Comparison of ENCODE assay signal across 9 cellular contexts in the genomic region with DNA sequence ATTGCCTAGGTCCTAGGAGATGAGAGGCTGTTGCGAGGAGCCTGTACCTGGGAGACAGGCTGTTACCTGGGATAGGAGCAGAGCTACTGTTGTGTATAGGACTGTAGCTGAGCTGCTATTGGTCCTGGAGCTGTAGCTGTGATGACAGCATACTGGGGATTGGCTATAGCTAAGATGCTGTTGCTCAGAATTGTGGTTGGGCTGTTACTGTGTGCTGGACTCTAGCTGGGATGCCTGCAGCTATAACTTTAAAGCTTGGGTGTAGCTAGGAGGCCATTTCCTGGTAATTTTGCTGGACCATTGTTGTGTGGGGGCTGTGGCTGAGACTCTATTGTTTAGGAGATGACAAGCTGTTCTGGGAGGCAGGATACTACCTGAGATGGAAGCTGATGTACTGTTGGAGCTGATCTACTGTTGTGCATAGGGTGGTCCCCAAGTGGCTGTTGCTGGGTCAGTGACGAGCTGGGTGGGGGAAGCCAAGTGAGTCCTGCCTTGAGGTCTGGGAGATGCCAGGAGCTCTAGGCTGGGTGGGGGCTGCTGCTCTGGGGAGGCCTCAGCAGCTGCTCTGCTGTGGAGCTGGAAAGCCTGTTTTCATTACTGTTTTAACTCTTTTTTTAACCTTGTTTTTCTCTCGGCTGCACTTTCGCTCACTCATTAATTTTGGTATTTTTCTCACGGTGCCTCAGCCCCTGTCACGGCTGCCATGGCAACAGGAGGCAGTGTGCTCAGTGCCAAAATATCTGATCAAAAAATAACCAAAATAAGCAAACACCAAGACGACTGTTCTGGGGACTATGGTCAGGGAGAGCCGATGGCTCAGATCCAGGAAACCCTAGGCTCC. TPM values are rescaled to one million over a fixed set of nuclear protein-coding genes. Genes with fewer than 3 reads are reported as not detected.
DNase-seq lines count a peak whose midpoint lies in the region; TF ChIP-seq lines count a peak whose summit lies in the region.
"Had no signal": no experiment of that assay in that cellular context is flagged by ENCODE, and none has a peak within 500 bp of the region (broad histone marks: within the 10 kb centered on the region; RNA-seq: fewer than 3 reads in every experiment).

No MANE protein-coding gene starts in this region.

- H3K9me3 ChIP-seq in ES-I3 (ENCODE audit: control insufficient read depth, insufficient read depth, low read length) (no peaks in the 10 kb centered on the region), NT2/D1 (ENCODE audit: insufficient read depth, low read length) (no peaks in the 10 kb centered on the region)
- H3K9me3 ChIP-seq: body of pancreas had no signal

- peaks cover 28% of the 10 kb centered on the region for H3K27me3 ChIP-seq in NT2/D1 (ENCODE audit: insufficient read depth, insufficient read length)

- H3K4me3 Mint-ChIP-seq in glutamatergic neuron (ENCODE audit: unreplicated experiment), result peak overlapping the region; percentile 69

- peak overlapping the region; percentile 9 for H3K4me3 ChIP-seq in NT2/D1 (ENCODE audit: insufficient read length, low read depth)
- H3K4me3 ChIP-seq: body of pancreas had no signal

- peaks cover 16% of the 10 kb centered on the region for H3K27me3 Mint-ChIP-seq in glutamatergic neuron (ENCODE audit: unreplicated experiment)

- H3K27ac Mint-ChIP-seq in glutamatergic neuron (ENCODE audit: unreplicated experiment), result peak overlapping the region; percentile 56

- H3K36me3 ChIP-seq in ES-I3 (ENCODE audit: insufficient read depth, low read length) (no peaks in the 10 kb centered on the region), NT2/D1 (ENCODE audit: insufficient read depth, insufficient read length, low read length) (no peaks in the 10 kb centered on the region)

- H3K4me1 Mint-ChIP-seq in glutamatergic neuron (ENCODE audit: low read depth, unreplicated experiment), result peaks cover 26% of the 10 kb centered on the region

- peaks cover 12% of the 10 kb centered on the region for H3K9me3 Mint-ChIP-seq in glutamatergic neuron (ENCODE audit: unreplicated experiment)

- H3K4me1 ChIP-seq in ES-I3 (ENCODE audit: insufficient read depth, low read length) (peaks cover 33% of the 10 kb centered on the region), NT2/D1 (ENCODE audit: insufficient read depth, insufficient read length) (peaks cover 24% of the 10 kb centered on the region)

- TF ChIP-seq CTCF in glutamatergic neuron (IDR thresholded peaks at IDR 0.05; ENCODE audit: partially characterized antibody, unreplicated experiment), result no peak

- H3K9ac ChIP-seq in ES-I3 (ENCODE audit: low read depth, low read length), result peak overlapping the region; percentile 44; the same call in 1 of the 2 replicates
- H3K9ac ChIP-seq in NT2/D1 (ENCODE audit: insufficient read length, low read depth), result peak overlapping the region; percentile 74

- DNase-seq in NT2/D1 (ENCODE audit: low read depth, low spot score), result no peak
- DNase-seq in glutamatergic neuron, result no peak
- DNase-seq in pons (ENCODE audit: low spot score), result peak; percentile 58
- no peak for DNase-seq in effector CD4-positive, alpha-beta T cell
- no peak for DNase-seq in activated T-cell treated with anti-CD3 and anti-CD28 coated beads, Interleukin-2, amount 50 U/mL, for 1 hour
- no peak for DNase-seq in RKO (ENCODE audit: low spot score)
- DNase-seq in activated naive CD4-positive, alpha-beta T cell (lab: John Stamatoyannopoulos, UW), result no peak
- DNase-seq: body of pancreas had no signal

- no peaks in the 10 kb centered on the region for H3K36me3 Mint-ChIP-seq in glutamatergic neuron (ENCODE audit: unreplicated experiment)

RNA-seq across cellular contexts. Expression of a gene that starts 3.0 kb away (rescaled TPM):
- 7.9 TPM for total RNA-seq in glutamatergic neuron (ENCODE audit: unreplicated experiment)

RNA-seq across cellular contexts. Expression of a gene that starts 42.5 kb away (rescaled TPM):
- 108 TPM for total RNA-seq in glutamatergic neuron (ENCODE audit: unreplicated experiment)
